In genomic region chr16:87062569-87063442, GRCh38 we compare ENCODE assay signal across 7 cellular contexts.
A peak's percentile ranks its signal among the peaks of the same experiment; 100 is the strongest.
DNase-seq lines count a peak whose midpoint lies in the region; ATAC-seq lines count a peak whose summit lies in the region.

No MANE protein-coding gene starts in this region.

- peaks cover 75% of the 10 kb centered on the region for H3K27me3 Mint-ChIP-seq in T-helper 17 cell

- H3K4me3 Mint-ChIP-seq in T-helper 17 cell, result no peak overlapping the region

- H3K27ac Mint-ChIP-seq in T-helper 17 cell, result no peak overlapping the region

- no peaks in the 10 kb centered on the region for H3K9me3 ChIP-seq in T-helper 17 cell (ENCODE audit: control insufficient read depth, low read length, poor library complexity, severe bottlenecking)

- DNase-seq in GM03348 (ENCODE audit: low spot score) (peak; percentile 93), LHCN-M2 (ENCODE audit: low read depth) (peak; percentile 70), T-helper 17 cell (peak in 1 of 3 donors; percentile 24), cerebellar cortex (ENCODE audit: low spot score) (peak; percentile 60), kidney tubule cell (ENCODE audit: low spot score) (peak; percentile 55)
- DNase-seq in stimulated activated CD4-positive, alpha-beta T cell treated with anti-CD3 and anti-CD28 coated beads, Interleukin-2, amount 100 ng/mL, for 48 hours, result peak; percentile 66 to 70

- H3K36me3 Mint-ChIP-seq in T-helper 17 cell (ENCODE audit: low read depth), result peaks cover 2% of the 10 kb centered on the region

- H3K4me1 Mint-ChIP-seq in T-helper 17 cell, result no peaks in the 10 kb centered on the region

- ATAC-seq in T-helper 17 cell (peak; percentile 42), HG03439 (IDR thresholded peaks at IDR 0.05; ENCODE audit: unreplicated experiment) (no peak)
